Comparison of ENCODE assay signal across 7 cellular contexts in the genomic region with DNA sequence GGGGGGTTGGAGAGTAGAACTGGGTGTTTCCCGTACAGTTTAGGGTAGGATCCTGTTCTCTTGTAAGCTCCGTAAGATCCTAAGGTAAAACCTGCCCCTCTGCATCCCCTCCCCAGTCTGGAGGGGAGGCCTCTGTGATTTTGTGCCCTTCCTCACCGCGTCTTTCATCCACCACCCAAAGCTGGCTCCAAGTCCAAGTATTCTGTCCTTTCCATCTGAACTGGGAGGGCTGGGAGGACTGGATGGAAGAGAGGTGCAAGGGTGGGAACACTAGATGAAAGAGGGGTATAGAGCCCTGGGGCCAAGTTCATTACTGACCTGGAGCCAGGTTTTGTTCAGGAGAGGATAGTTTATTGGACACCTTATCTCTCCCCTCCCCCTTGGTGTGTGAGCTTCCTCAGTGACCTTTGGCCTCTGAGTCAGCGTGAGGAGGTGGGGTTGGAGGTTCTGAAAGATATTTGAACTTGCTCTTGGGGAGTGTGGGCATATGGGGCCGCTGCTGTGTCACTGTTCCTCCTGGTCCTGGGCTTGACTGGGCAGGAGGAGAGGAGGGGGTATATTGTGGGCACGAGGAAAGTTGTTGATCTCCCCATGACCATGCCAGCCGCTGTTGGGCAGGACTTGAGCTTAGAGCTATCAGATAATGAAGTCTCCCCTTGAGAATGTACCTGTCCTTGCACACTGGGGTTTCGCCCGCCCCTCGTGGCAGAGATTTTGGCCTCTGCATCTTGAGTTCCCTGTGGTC. TPM values are rescaled to one million over a fixed set of nuclear protein-coding genes. Genes with fewer than 3 reads are reported as not detected.
A peak's percentile ranks its signal among the peaks of the same experiment; 100 is the strongest.
DNase-seq lines count a peak whose midpoint lies in the region; ATAC-seq, FAIRE-seq and TF ChIP-seq lines count a peak whose summit lies in the region.

No MANE protein-coding gene starts in this region.

- no peaks in the 10 kb centered on the region for H3K27me3 ChIP-seq in pancreas
- no peaks in the 10 kb centered on the region for H3K27me3 ChIP-seq in upper lobe of right lung

- H2AFZ ChIP-seq in OCI-LY7 (ENCODE audit: low read length) = no peak overlapping the region

- peaks cover 16% of the 10 kb centered on the region; the same call in 1 of the 2 replicates for H4K20me1 ChIP-seq in OCI-LY7 (ENCODE audit: insufficient read depth, low read length)

- H3K27ac ChIP-seq in OCI-LY7 (ENCODE audit: low read depth, low read length, poor library complexity, severe bottlenecking) (peak overlapping the region; percentile 91), pancreas (peak overlapping the region; percentile 91 to 92 (median 91)), upper lobe of right lung (peak overlapping the region; percentile 97)

- peak overlapping the region; percentile 94 for H3K27ac Mint-ChIP-seq in activated T-helper 1 cell treated with anti-CD3 and anti-CD28 coated beads, Interleukin-12 subunit alpha, Interleukin-12 subunit beta, Interleukin-2, Interleukin-4 antibody, amounts not matched to agents 30 ng/mL and 10 ng/mL and 1 ng/mL, durations not matched to agents 14 hours and 24 hours and 36 hours

- no peaks in the 10 kb centered on the region for H3K9me3 ChIP-seq in OCI-LY7 (ENCODE audit: low read length)
- H3K9me3 ChIP-seq in pancreas = no peaks in the 10 kb centered on the region
- no peaks in the 10 kb centered on the region for H3K9me3 ChIP-seq in upper lobe of right lung

- no peaks in the 10 kb centered on the region for H3K27me3 Mint-ChIP-seq in activated T-helper 1 cell treated with anti-CD3 and anti-CD28 coated beads, Interleukin-12 subunit alpha, Interleukin-12 subunit beta, Interleukin-2, Interleukin-4 antibody, amounts not matched to agents 30 ng/mL and 10 ng/mL and 1 ng/mL, durations not matched to agents 14 hours and 24 hours and 36 hours (ENCODE audit: insufficient read depth)

- H3K36me3 ChIP-seq in OCI-LY7 (ENCODE audit: insufficient read depth, low read length) (peaks cover 27% of the 10 kb centered on the region; the same call in 1 of the 2 replicates), pancreas (no peaks in the 10 kb centered on the region), upper lobe of right lung (no peaks in the 10 kb centered on the region)

- H3K79me2 ChIP-seq in OCI-LY7 (ENCODE audit: insufficient read depth, low read depth, low read length) = peaks cover 59% of the 10 kb centered on the region

- no peaks in the 10 kb centered on the region for H3K9me3 Mint-ChIP-seq in activated T-helper 1 cell treated with anti-CD3 and anti-CD28 coated beads, Interleukin-12 subunit alpha, Interleukin-12 subunit beta, Interleukin-2, Interleukin-4 antibody, amounts not matched to agents 30 ng/mL and 10 ng/mL and 1 ng/mL, durations not matched to agents 14 hours and 24 hours and 36 hours

- DNase-seq in GM20000 (ENCODE audit: low spot score) (peak; percentile 74), OCI-LY7 (ENCODE audit: low spot score) (peak; percentile 73), foreskin fibroblast (peak; percentile 82 to 95), pancreas (peak in 5 of 6 donors; percentile 83 to 90 (median 87)), upper lobe of right lung (peak; percentile 79), ecto neural progenitor cell (ENCODE audit: low spot score) (no peak)
- DNase-seq in activated T-helper 1 cell treated with anti-CD3 and anti-CD28 coated beads, Interleukin-12 subunit alpha, Interleukin-12 subunit beta, Interleukin-2, Interleukin-4 antibody, amounts not matched to agents 30 ng/mL and 10 ng/mL and 1 ng/mL, durations not matched to agents 14 hours and 24 hours and 36 hours (ENCODE audit: low spot score) = peak; percentile 64

- CTCF ChIA-PET in OCI-LY7 (lab: Charles Lee; ENCODE audit: unreplicated experiment) = interaction anchor here (0.5 kb wide), 1 partner anchor 44 kb away, joined by 3 read pairs; no protein-coding TSS in a partner anchor

- peak overlapping the region; percentile 95 for H3K4me2 ChIP-seq in OCI-LY7 (ENCODE audit: low read length)

- no peak for TF ChIP-seq CTCF in GM20000 (IDR thresholded peaks at IDR 0.05; ENCODE audit: extremely low read depth, missing control alignments)
- TF ChIP-seq CTCF in OCI-LY7 (conservative IDR thresholded peaks at IDR 0.05; ENCODE audit: low read length) = peak; percentile 53
- TF ChIP-seq CTCF in foreskin fibroblast (IDR thresholded peaks at IDR 0.05; ENCODE audit: low read depth, low read length) = no peak
- no peak for TF ChIP-seq CTCF in pancreas (IDR thresholded peaks at IDR 0.05)
- peak; percentile 7 for TF ChIP-seq CTCF in upper lobe of right lung (IDR thresholded peaks at IDR 0.05)

- BruUV-seq in OCI-LY7 (replicated peaks; lab: Mats Ljungman, UMichigan) = no TSS peak

- H3K4me3 ChIP-seq in OCI-LY7 (ENCODE audit: low read depth, low read length, poor library complexity, severe bottlenecking) (peak overlapping the region; percentile 98), foreskin fibroblast (ENCODE audit: low read depth in 1 of 2, low read length in 2 of 2) (peak overlapping the region; percentile 99), pancreas (peak overlapping the region; percentile 91 to 95 (median 94)), upper lobe of right lung (peak overlapping the region; percentile 86)

- intact Hi-C loops in OCI-LY7 (cut with micrococcal nuclease; ENCODE audit: unreplicated experiment) = loop anchor here (2.0 to 10.0 kb wide), 2 partner anchors 37 to 63 kb away; no protein-coding TSS in a partner anchor
- intact Hi-C loops in activated T-helper 1 cell treated with anti-CD3 and anti-CD28 coated beads, Interleukin-12 subunit alpha, Interleukin-12 subunit beta, Interleukin-2, Interleukin-4 antibody, amounts not matched to agents 30 ng/mL and 10 ng/mL and 1 ng/mL, durations not matched to agents 14 hours and 24 hours and 36 hours (cut with micrococcal nuclease) = loop anchor here (1.0 to 10.0 kb wide), 5 partner anchors 12 to 533 kb away; a partner anchor contains a TSS
- intact Hi-C loops in pancreas (cut with DNase I) = no loop called here
- intact Hi-C loops in upper lobe of right lung (cut with DNase I) = no loop called here

- H3K9me2 ChIP-seq in OCI-LY7 (ENCODE audit: insufficient read depth, low read length) = no peaks in the 10 kb centered on the region

- ATAC-seq in pancreas (peak; percentile 45 to 57 (median 52)), upper lobe of right lung (peak; percentile 51)

- FAIRE-seq in pancreas (lab: Jason Lieb, UNC) = no peak

- H3K4me1 Mint-ChIP-seq in activated T-helper 1 cell treated with anti-CD3 and anti-CD28 coated beads, Interleukin-12 subunit alpha, Interleukin-12 subunit beta, Interleukin-2, Interleukin-4 antibody, amounts not matched to agents 30 ng/mL and 10 ng/mL and 1 ng/mL, durations not matched to agents 14 hours and 24 hours and 36 hours (ENCODE audit: low read depth) = peaks cover 64% of the 10 kb centered on the region

- 7 to 8% methylated on average over 11 of the region's 11 CpGs for WGBS in pancreas, 2 donors

- H3K36me3 Mint-ChIP-seq in activated T-helper 1 cell treated with anti-CD3 and anti-CD28 coated beads, Interleukin-12 subunit alpha, Interleukin-12 subunit beta, Interleukin-2, Interleukin-4 antibody, amounts not matched to agents 30 ng/mL and 10 ng/mL and 1 ng/mL, durations not matched to agents 14 hours and 24 hours and 36 hours (ENCODE audit: low read depth) = peaks cover 11% of the 10 kb centered on the region

- POLR2A ChIA-PET in OCI-LY7 (lab: Charles Lee) = interaction anchor here (0.6 to 5.5 kb wide), 9 partner anchors 9 to 386 kb away, joined by 3 to 56 read pairs (median 4); a partner anchor contains a TSS

- peak overlapping the region; percentile 95 for H3K4me3 Mint-ChIP-seq in activated T-helper 1 cell treated with anti-CD3 and anti-CD28 coated beads, Interleukin-12 subunit alpha, Interleukin-12 subunit beta, Interleukin-2, Interleukin-4 antibody, amounts not matched to agents 30 ng/mL and 10 ng/mL and 1 ng/mL, durations not matched to agents 14 hours and 24 hours and 36 hours

- H3K4me1 ChIP-seq in OCI-LY7 (ENCODE audit: insufficient read depth, low read length, poor library complexity, severe bottlenecking) (peaks cover 62% of the 10 kb centered on the region), pancreas (peaks cover 29 to 38% (median 37%) of the 10 kb centered on the region in 3 donors), upper lobe of right lung (peaks cover 63% of the 10 kb centered on the region)

RNA-seq across cellular contexts. Expression of a gene that starts 1.6 kb away (rescaled TPM):
- 44.3 and 48.6 TPM in 2 replicates for total RNA-seq in OCI-LY7 (2014; rRNA removed; shearing (Covaris generic))
- total RNA-seq in OCI-LY7 (2022) (101 and 110 TPM in 2 replicates), pancreas (10 to 100 TPM; 48.2 to 98.6 (median 60.9) TPM), upper lobe of right lung (158 TPM)
- 133 and 135 TPM in 2 replicates for total RNA-seq in activated T-helper 1 cell treated with anti-CD3 and anti-CD28 coated beads, Interleukin-12 subunit alpha, Interleukin-12 subunit beta, Interleukin-2, Interleukin-4 antibody, amounts not matched to agents 30 ng/mL and 10 ng/mL and 1 ng/mL, durations not matched to agents 14 hours and 24 hours and 36 hours
- polyA plus RNA-seq in pancreas = 10 to 100 TPM; 35.7 to 36.0 TPM

RNA-seq across cellular contexts. Expression of a gene that starts 17.9 kb away (rescaled TPM):
- 1,289 and 1,881 TPM in 2 replicates for total RNA-seq in OCI-LY7 (2014; rRNA removed; shearing (Covaris generic))
- 1,611 and 1,766 TPM in 2 replicates for total RNA-seq in OCI-LY7 (2022)
- total RNA-seq in activated T-helper 1 cell treated with anti-CD3 and anti-CD28 coated beads, Interleukin-12 subunit alpha, Interleukin-12 subunit beta, Interleukin-2, Interleukin-4 antibody, amounts not matched to agents 30 ng/mL and 10 ng/mL and 1 ng/mL, durations not matched to agents 14 hours and 24 hours and 36 hours = 1,847 and 1,871 TPM in 2 replicates
- total RNA-seq in pancreas = 100 to 1,000 TPM; 569 to 994 (median 828) TPM
- polyA plus RNA-seq in pancreas = 1,000 to 10,000 TPM; 1,404 to 1,507 TPM
- total RNA-seq in upper lobe of right lung = 1,142 TPM

RNA-seq across cellular contexts. Expression of a gene that starts 46.3 kb away (rescaled TPM):
- 22.2 and 25.4 TPM in 2 replicates for total RNA-seq in OCI-LY7 (2014; rRNA removed; shearing (Covaris generic))
- 26.8 and 30.8 TPM in 2 replicates for total RNA-seq in OCI-LY7 (2022)
- 28.6 and 30.4 TPM in 2 replicates for total RNA-seq in activated T-helper 1 cell treated with anti-CD3 and anti-CD28 coated beads, Interleukin-12 subunit alpha, Interleukin-12 subunit beta, Interleukin-2, Interleukin-4 antibody, amounts not matched to agents 30 ng/mL and 10 ng/mL and 1 ng/mL, durations not matched to agents 14 hours and 24 hours and 36 hours
- 10 to 100 TPM in 1 of 6 donors, 1 to 10 TPM in 5; 7.5 to 11.4 (median 8.0) TPM for total RNA-seq in pancreas
- polyA plus RNA-seq in pancreas = 10 to 100 TPM; 19.4 to 24.0 TPM
- 22.2 TPM for total RNA-seq in upper lobe of right lung

Comparison
In these comparisons a context has a peak if more than half of its experiments do, and no peak if none do; other contexts are left out.
1. CTCF ChIP-seq: peak in OCI-LY7 (single experiment) and upper lobe of right lung (single experiment); none in GM20000 (single experiment), foreskin fibroblast (single experiment) and pancreas (0 of 4).
2. intact Hi-C loops: an anchor here in OCI-LY7 (2.0 to 10.0 kb wide) and activated T-helper 1 cell treated with anti-CD3 and anti-CD28 coated beads, Interleukin-12 subunit alpha, Interleukin-12 subunit beta, Interleukin-2, Interleukin-4 antibody, amounts not matched to agents 30 ng/mL and 10 ng/mL and 1 ng/mL, durations not matched to agents 14 hours and 24 hours and 36 hours (1.0 to 10.0 kb wide); none called in pancreas and upper lobe of right lung.
3. Peak in every context shown above with its lines, with median percentiles within 50 percentile points of each other: H3K27ac ChIP-seq and H3K4me3 ChIP-seq.